ENCODE assay signal across 8 cellular contexts in genomic region chr1:226634156-226634588, GRCh38.
DNase-seq lines count a peak whose midpoint lies in the region; ATAC-seq, FAIRE-seq and TF ChIP-seq lines count a peak whose summit lies in the region.

No MANE protein-coding gene starts in this region.

- H3K4me1 ChIP-seq in gastroesophageal sphincter, result peaks cover 3 to 51% (median 19%) of the 10 kb centered on the region in 3 donors
- H3K4me1 ChIP-seq in trophoblast cell (ENCODE audit: control insufficient read depth in 1 of 2, insufficient read depth in 2 of 2, low read length in 2 of 2), result no peaks in the 10 kb centered on the region
- H3K4me1 ChIP-seq in tibial nerve, result peaks cover 0 to 51% (median 29%) of the 10 kb centered on the region in 4 donors

- no peak overlapping the region for H3K9ac ChIP-seq in trophoblast cell (ENCODE audit: low read length)

- H3K36me3 ChIP-seq in gastroesophageal sphincter (peaks cover 0 to 81% of the 10 kb centered on the region in 2 donors), trophoblast cell (ENCODE audit: control insufficient read depth in 1 of 2, insufficient read depth in 2 of 2, low read length in 2 of 2) (peaks cover 0 to 2% of the 10 kb centered on the region in 2 experiments), tibial nerve (peaks cover 0 to 61% (median 0%) of the 10 kb centered on the region in 3 donors)

- no peak overlapping the region for H2AFZ ChIP-seq in trophoblast cell (ENCODE audit: insufficient read depth, low read length, poor library complexity)

- H3K27ac ChIP-seq in RWPE1 (peak overlapping the region; percentile 19), gastroesophageal sphincter (peak overlapping the region in 3 of 4 donors; percentile 4 to 87 (median 84)), trophoblast cell (ENCODE audit: low read depth, low read length) (no peak overlapping the region), tibial nerve (peak overlapping the region; percentile 59 to 85 (median 72))

- H3K9me3 ChIP-seq in gastroesophageal sphincter, result no peaks in the 10 kb centered on the region
- no peaks in the 10 kb centered on the region for H3K9me3 ChIP-seq in trophoblast cell (ENCODE audit: insufficient read depth, low read depth, low read length)
- no peaks in the 10 kb centered on the region for H3K9me3 ChIP-seq in tibial nerve

- H3K14ac ChIP-seq in trophoblast cell (ENCODE audit: low read length), result no peak overlapping the region

- no peak overlapping the region for H2BK12ac ChIP-seq in trophoblast cell (ENCODE audit: low read length)

- no peak overlapping the region for H3K27ac Mint-ChIP-seq in Calu3 (ENCODE audit: unreplicated experiment)

- no peaks in the 10 kb centered on the region for H3K27me3 Mint-ChIP-seq in Calu3 (ENCODE audit: unreplicated experiment)

- POLR2A ChIA-PET in RWPE1 (lab: Yijun Ruan, JAX; ENCODE audit: low non-redundant PET), result no interaction called here

- H2AK5ac ChIP-seq in trophoblast cell (ENCODE audit: low read length), result no peak overlapping the region

- H3K18ac ChIP-seq in trophoblast cell (ENCODE audit: low read length), result no peak overlapping the region

- H3K27me3 ChIP-seq in gastroesophageal sphincter (no peaks in the 10 kb centered on the region), trophoblast cell (ENCODE audit: insufficient read depth, low read length) (no peaks in the 10 kb centered on the region), tibial nerve (no peaks in the 10 kb centered on the region)

- no peak overlapping the region for H2BK5ac ChIP-seq in trophoblast cell (ENCODE audit: low read depth, low read length, poor library complexity)

- H3K4me1 Mint-ChIP-seq in Calu3 (ENCODE audit: low read depth, unreplicated experiment), result no peaks in the 10 kb centered on the region

- ATAC-seq in gastroesophageal sphincter, result peak; percentile 69

- no peak overlapping the region for H3K4me3 Mint-ChIP-seq in Calu3 (ENCODE audit: low read depth, unreplicated experiment)

- H3K4me2 ChIP-seq in trophoblast cell (ENCODE audit: low read length), result no peak overlapping the region

- no peak overlapping the region for H3K4me3 ChIP-seq in gastroesophageal sphincter
- H3K4me3 ChIP-seq in trophoblast cell (ENCODE audit: low read depth, low read length), result no peak overlapping the region
- no peak overlapping the region for H3K4me3 ChIP-seq in tibial nerve

- CTCF ChIA-PET in Calu3 (lab: Charles Lee) (interaction anchor here (1.2 to 4.0 kb wide), 3 partner anchors 8 to 194 kb away, joined by 4 to 19 read pairs (median 4); no protein-coding TSS in a partner anchor), RWPE1 (lab: Yijun Ruan, JAX) (interaction anchor here (0.5 to 4.8 kb wide), 25 partner anchors 8 to 600 kb away, joined by 3 to 35 read pairs (median 3); partner anchors contain the start of gene ITPKB)

- no peaks in the 10 kb centered on the region for H3K9me3 Mint-ChIP-seq in Calu3 (ENCODE audit: low read depth, unreplicated experiment)

- no peak overlapping the region for H4K8ac ChIP-seq in trophoblast cell (ENCODE audit: low read depth, low read length)

- intact Hi-C loops in Calu3 (cut with micrococcal nuclease; ENCODE audit: unreplicated experiment), result loop anchor here (1.0 kb wide), 1 partner anchor 194 kb away; no protein-coding TSS in a partner anchor

- H3K23ac ChIP-seq in trophoblast cell (ENCODE audit: low read length), result no peak overlapping the region

- H3K4ac ChIP-seq in trophoblast cell (ENCODE audit: low read depth, low read length), result no peak overlapping the region

- no peak overlapping the region for H4K91ac ChIP-seq in trophoblast cell (ENCODE audit: low read depth, low read length)

- WGBS in gastroesophageal sphincter (ENCODE audit: low coverage in 1 of 2), 2 donors, result no CpG with 5 or more reads among the region's 7 CpGs
- no CpG with 5 or more reads among the region's 7 CpGs for WGBS in trophoblast cell (ENCODE audit: extremely low coverage, insufficient coverage, insufficient read length)
- WGBS in tibial nerve, 2 donors, result 4 to 7% methylated on average over 3 to 7 of the region's 7 CpGs

- TF ChIP-seq POLR2A in gastroesophageal sphincter (IDR thresholded peaks at IDR 0.05), result no peak
- no peak for TF ChIP-seq POLR2A in tibial nerve (IDR thresholded peaks at IDR 0.05)

- no peak overlapping the region for H2BK120ac ChIP-seq in trophoblast cell (ENCODE audit: insufficient read depth, low read length, poor library complexity)

- peak; percentile 99 for TF ChIP-seq CTCF in Calu3 (IDR thresholded peaks at IDR 0.05; ENCODE audit: unreplicated experiment)
- TF ChIP-seq CTCF in GM20000 (IDR thresholded peaks at IDR 0.05; ENCODE audit: extremely low read depth, missing control alignments), result peak; percentile 91
- peak; percentile 90 for TF ChIP-seq CTCF in RWPE1 (conservative IDR thresholded peaks at IDR 0.05; ENCODE audit: low read depth)
- TF ChIP-seq CTCF in gastroesophageal sphincter (IDR thresholded peaks at IDR 0.05), result peak in 3 of 4 experiments; percentile 96 to 98 (median 97)
- TF ChIP-seq CTCF in tibial nerve (IDR thresholded peaks at IDR 0.05), result peak; percentile 91 to 98 (median 97)

- H4K12ac ChIP-seq in trophoblast cell (ENCODE audit: low read depth, low read length), result no peak overlapping the region

- no peaks in the 10 kb centered on the region for H3K79me2 ChIP-seq in trophoblast cell (ENCODE audit: control insufficient read depth, insufficient read depth, low read length, poor library complexity)

- peak; percentile 77 for FAIRE-seq in HTR-8/SVneo (lab: Jason Lieb, UNC)

- TF ChIP-seq EP300 in gastroesophageal sphincter (IDR thresholded peaks at IDR 0.05), result no peak
- TF ChIP-seq EP300 in tibial nerve (IDR thresholded peaks at IDR 0.05), result no peak

- peak; percentile 87 for DNase-seq in Calu3
- peak; percentile 80 for DNase-seq in GM20000 (ENCODE audit: low spot score)
- DNase-seq in HTR-8/SVneo (ENCODE audit: insufficient read length, low spot score), result peak; percentile 69
- DNase-seq in RWPE1 (ENCODE audit: low spot score), result peak; percentile 79
- peak; percentile 84 for DNase-seq in activated gamma-delta T cell treated with Interleukin-2 at 50 U/mL for 16 hours
- DNase-seq in trophoblast cell, result peak; percentile 47 to 79
- peak; percentile 82 to 89 for DNase-seq in tibial nerve (ENCODE audit: low spot score in 2 of 2)

- H3K79me1 ChIP-seq in trophoblast cell (ENCODE audit: low read length), result no peaks in the 10 kb centered on the region

- no peaks in the 10 kb centered on the region for H3K36me3 Mint-ChIP-seq in Calu3 (ENCODE audit: insufficient read depth, unreplicated experiment)

- no TSS peak for BruUV-seq in Calu3 (replicated peaks; lab: Mats Ljungman, UMichigan)
